Comparison of ENCODE assay signal across 1 cellular context in genomic region chr6:28080631-28081485, GRCh38.
TF ChIP-seq lines count a peak whose summit lies in the region.

No MANE protein-coding gene starts in this region.

TF ChIP-seq in HepG2, 621 proteins besides CTCF, POLR2A, EP300 and RAD21 (continued from another document and continues in another):
- TF ChIP-seq TFAP4 (IDR thresholded peaks at IDR 0.05; ENCODE audit: borderline replicate concordance, low read depth) (peak; percentile 25; the same call in 1 of the 2 replicates), AFF4 (CRISPR knock-in tag; IDR thresholded peaks at IDR 0.05) (no peak), ZNF460 (CRISPR knock-in tag; IDR thresholded peaks at IDR 0.05; ENCODE audit: borderline replicate concordance) (peak; percentile 86; the same call in 1 of the 2 replicates), HMGA1 (CRISPR knock-in tag; conservative IDR thresholded peaks at IDR 0.05) (no peak), SATB2 (CRISPR knock-in tag; IDR thresholded peaks at IDR 0.05) (peak; percentile 77; the same call in 1 of the 2 replicates), ASH2L (IDR thresholded peaks at IDR 0.05; ENCODE audit: insufficient read length, low read depth, low read length) (peak; percentile 99), ZNF503 (CRISPR knock-in tag; IDR thresholded peaks at IDR 0.05) (peak; percentile 85; the same call in 1 of the 2 replicates), MIER3 (CRISPR knock-in tag; IDR thresholded peaks at IDR 0.05; ENCODE audit: borderline replicate concordance) (peak; percentile 86; the same call in 1 of the 2 replicates), MAF1 (CRISPR knock-in tag; IDR thresholded peaks at IDR 0.05; ENCODE audit: borderline replicate concordance) (peak; percentile 95), ZNF766 (CRISPR knock-in tag; IDR thresholded peaks at IDR 0.05; ENCODE audit: borderline replicate concordance) (peak; percentile 81; the same call in 1 of the 2 replicates), SP140L (CRISPR knock-in tag; IDR thresholded peaks at IDR 0.05; ENCODE audit: borderline replicate concordance) (no peak), ARHGAP35 (CRISPR knock-in tag; IDR thresholded peaks at IDR 0.05; ENCODE audit: borderline replicate concordance) (peak; percentile 76; the same call in 1 of the 2 replicates), FOXC1 (CRISPR knock-in tag; IDR thresholded peaks at IDR 0.05; ENCODE audit: borderline replicate concordance) (peak; percentile 98), ETS1 (CRISPR knock-in tag; IDR thresholded peaks at IDR 0.05) (peak; percentile 67; the same call in 1 of the 2 replicates), ZZZ3 (CRISPR knock-in tag; IDR thresholded peaks at IDR 0.05; ENCODE audit: borderline replicate concordance) (peak; percentile 86; the same call in 1 of the 2 replicates), NFATC3 (CRISPR knock-in tag; IDR thresholded peaks at IDR 0.05) (no peak), ZBTB26 (CRISPR knock-in tag; IDR thresholded peaks at IDR 0.05; ENCODE audit: borderline replicate concordance) (peak; percentile 86), GFI1 (CRISPR knock-in tag; IDR thresholded peaks at IDR 0.05; ENCODE audit: borderline replicate concordance) (0 out of 2 replicates have a peak, but pooled peaks have one; percentile 10), RNF219 (CRISPR knock-in tag; IDR thresholded peaks at IDR 0.05) (no peak; the same call in 1 of the 2 replicates), SALL2 (CRISPR knock-in tag; IDR thresholded peaks at IDR 0.05) (peak; percentile 97), NFKBIZ (CRISPR knock-in tag; IDR thresholded peaks at IDR 0.05) (peak; percentile 86), ZBTB46 (CRISPR knock-in tag; IDR thresholded peaks at IDR 0.05; ENCODE audit: borderline replicate concordance) (no peak), NPAS2 (CRISPR knock-in tag; IDR thresholded peaks at IDR 0.05; ENCODE audit: borderline replicate concordance) (no peak), AKNA (CRISPR knock-in tag; IDR thresholded peaks at IDR 0.05; ENCODE audit: borderline replicate concordance) (no peak), ZNF383 (CRISPR knock-in tag; IDR thresholded peaks at IDR 0.05; ENCODE audit: borderline replicate concordance) (no peak), HDAC1 (CRISPR knock-in tag; IDR thresholded peaks at IDR 0.05) (peak; percentile 99), ZNF878 (CRISPR knock-in tag; IDR thresholded peaks at IDR 0.05) (peak; percentile 80; the same call in 1 of the 2 replicates), MYNN (CRISPR knock-in tag; IDR thresholded peaks at IDR 0.05; ENCODE audit: low read depth) (0 out of 2 replicates have a peak, but pooled peaks have one; percentile 33), MED1 (CRISPR knock-in tag; IDR thresholded peaks at IDR 0.05) (peak; percentile 87), ZSCAN5A (CRISPR knock-in tag; IDR thresholded peaks at IDR 0.05; ENCODE audit: borderline replicate concordance) (0 out of 2 replicates have a peak, but pooled peaks have one; percentile 36)
